In the genomic region with DNA sequence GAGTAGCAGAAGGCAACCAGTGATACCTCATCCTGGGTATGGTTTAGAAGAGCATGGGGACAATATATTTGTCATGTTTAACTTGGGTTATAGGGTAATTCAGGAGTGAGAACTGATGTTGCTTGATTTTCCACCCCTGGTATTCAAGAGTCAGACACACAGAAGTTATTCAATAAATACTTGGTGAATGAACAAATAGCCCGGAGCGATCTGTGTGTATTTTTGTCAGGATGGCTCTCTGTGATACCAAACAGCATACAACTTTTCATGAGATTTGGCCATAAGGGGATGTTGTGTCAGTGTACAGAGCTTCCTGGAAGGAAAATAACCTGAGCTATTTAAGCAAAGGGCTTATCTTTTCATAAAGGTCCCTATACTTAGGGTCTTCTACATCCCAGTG, we compare ENCODE assay signal across 28 cellular contexts.
"Had no signal": no experiment of that assay in that cellular context is flagged by ENCODE, and none has a peak within 500 bp of the region (broad histone marks: within the 10 kb centered on the region; RNA-seq: fewer than 3 reads in every experiment).

No MANE protein-coding gene starts in this region.

- H3K4me3 ChIP-seq: neural progenitor cell, ovary, psoas muscle, right lobe of liver, skin epidermis, smooth muscle cell, spleen, suprapubic skin, testis, tibial artery, transverse colon, upper lobe of right lung, uterus had no signal

- H2AFZ ChIP-seq: neural progenitor cell, parathyroid adenoma had no signal

- DNase-seq: natural killer cell; occipital lobe; ovary; posterior cingulate gyrus; psoas muscle; right cardiac atrium; right lobe of liver; spleen; stimulated activated CD4-positive, alpha-beta T cell treated with anti-CD3 and anti-CD28 coated beads, Interleukin-12 subunit alpha, Interleukin-12 subunit beta, amount 100 ng/mL, for 4 hours; stimulated activated CD4-positive, alpha-beta T cell treated with anti-CD3 and anti-CD28 coated beads, Interleukin-1b, Interleukin-23, amount 100 ng/mL, for 48 hours; stimulated activated CD4-positive, alpha-beta T cell treated with anti-CD3 and anti-CD28 coated beads, Interleukin-4, amount 100 ng/mL, for 1 hour; stimulated activated CD4-positive, alpha-beta T cell treated with anti-CD3 and anti-CD28 coated beads, Interleukin-4, amount 100 ng/mL, for 4 hours; stimulated activated CD8-positive, alpha-beta memory T cell treated with anti-CD3 and anti-CD28 coated beads, Interleukin-4, amount 100 ng/mL, for 48 hours; stimulated activated naive CD4-positive, alpha-beta T cell; stimulated activated naive CD8-positive, alpha-beta T cell treated with anti-CD3 and anti-CD28 coated beads, Interleukin-15, amount 100 ng/mL, for 72 hours; stimulated activated naive CD8-positive, alpha-beta T cell treated with anti-CD3 and anti-CD28 coated beads, Interleukin-15, Interleukin-2, amounts not matched to agents 100 U/mL and 50 U/mL, for 24 hours; substantia nigra; testis; tibial artery; transverse colon; upper lobe of right lung; uterus had no signal

- H3K9ac ChIP-seq: neural progenitor cell, parathyroid adenoma had no signal

- H3K36me3 ChIP-seq: neural progenitor cell, ovary, right lobe of liver, spleen, suprapubic skin, tibial artery, transverse colon, upper lobe of right lung, uterus had no signal

- H3K4me2 ChIP-seq: neural progenitor cell, smooth muscle cell had no signal

- H3K4me1 ChIP-seq: neural progenitor cell, parathyroid adenoma, psoas muscle, right lobe of liver, suprapubic skin, testis, transverse colon, upper lobe of right lung, uterus had no signal

- H3K27me3 ChIP-seq: neural progenitor cell, ovary, right lobe of liver, spleen, suprapubic skin, testis, tibial artery, transverse colon, upper lobe of right lung, uterus had no signal

- H3K9me3 ChIP-seq: ovary, psoas muscle, right lobe of liver, spleen, suprapubic skin, testis, tibial artery, transverse colon, upper lobe of right lung, uterus had no signal

- ATAC-seq: natural killer cell; psoas muscle; right cardiac atrium; right lobe of liver; stimulated activated memory B cell treated with anti-CD40 and anti-IgM and Interleukin-4, amounts not matched to agents 10 μg/mL and 1 μg/mL and 100 μg/mL, for 72 hours; stimulated activated naive CD8-positive, alpha-beta T cell treated with anti-CD3 and anti-CD28 coated beads, Interleukin-15, amount 100 ng/mL, for 72 hours; stimulated activated naive CD8-positive, alpha-beta T cell treated with anti-CD3 and anti-CD28 coated beads, Interleukin-15, Interleukin-2, amounts not matched to agents 100 U/mL and 50 U/mL, for 24 hours; upper lobe of right lung had no signal

- H3K79me2 ChIP-seq: parathyroid adenoma had no signal

- H3K27ac ChIP-seq: neural progenitor cell, ovary, parathyroid adenoma, psoas muscle, right lobe of liver, skin epidermis, suprapubic skin, testis, tibial artery, transverse colon, upper lobe of right lung, uterus had no signal
